In genomic region chr18:78693429-78693828, GRCh38 we compare ENCODE assay signal across 27 cellular contexts.
DNase-seq lines count a peak whose midpoint lies in the region; ATAC-seq, FAIRE-seq and TF ChIP-seq lines count a peak whose summit lies in the region.
"Had no signal": no experiment of that assay in that cellular context is flagged by ENCODE, and none has a peak within 500 bp of the region (broad histone marks: within the 10 kb centered on the region; RNA-seq: fewer than 3 reads in every experiment).

No MANE protein-coding gene starts in this region.

- dilution Hi-C loops in IMR-90 (cut with HindIII; ENCODE audit: low sequenced_read_pairs, unreplicated experiment): no loop called here

- H3K14ac ChIP-seq in IMR-90 (replicated peaks; ENCODE audit: low read depth, low read length): no peak overlapping the region

- no peak overlapping the region for H2BK15ac ChIP-seq in IMR-90 (ENCODE audit: low read depth, low read length)

- no peak overlapping the region for H2BK20ac ChIP-seq in IMR-90 (ENCODE audit: low read depth, low read length)

- no peak overlapping the region for H2AK9ac ChIP-seq in IMR-90 (replicated peaks; ENCODE audit: low read depth, low read length, poor library complexity)

- H3K27me3 Mint-ChIP-seq in mesothelial cell of epicardium (ENCODE audit: low read depth): peaks cover 19% of the 10 kb centered on the region
- H3K27me3 Mint-ChIP-seq: CD4-positive, CD25-positive, alpha-beta regulatory T cell had no signal

- H4K91ac ChIP-seq in IMR-90 (ENCODE audit: insufficient read depth, low read depth, low read length): no peak overlapping the region

- H3K27me3 ChIP-seq in IMR-90 (ENCODE audit: control insufficient read depth, insufficient read depth, low read length) (no peaks in the 10 kb centered on the region), stomach (peaks cover 0 to 19% (median 0%) of the 10 kb centered on the region in 3 donors), HepG2 (ENCODE audit: control insufficient read depth in 1 of 2, insufficient read depth in 2 of 2, low read length in 2 of 2) (peaks cover 5 to 32% of the 10 kb centered on the region in 2 experiments; a peak in 4 of 5 replicates)
- H3K27me3 ChIP-seq: BE2C, BLaER1 had no signal

- H3K9me3 ChIP-seq in IMR-90 (ENCODE audit: control insufficient read depth, insufficient read depth, low read length) (peaks cover 36% of the 10 kb centered on the region), stomach (no peaks in the 10 kb centered on the region), HepG2 (ENCODE audit: low read length) (no peaks in the 10 kb centered on the region)
- H3K9me3 ChIP-seq: BE2C, BLaER1 had no signal

- no TSS peak for BruUV-seq in IMR-90 (replicated peaks; lab: Mats Ljungman, UMichigan)
- BruUV-seq in HepG2 (replicated peaks; lab: Mats Ljungman, UMichigan): no TSS peak

- TF ChIP-seq RAD21 in IMR-90 (IDR thresholded peaks at IDR 0.05; ENCODE audit: low read length) (no peak), HepG2 (CRISPR knock-in tag; IDR thresholded peaks at IDR 0.05) (no peak)

- H4K8ac ChIP-seq in IMR-90 (ENCODE audit: low read depth in 2 of 2, low read length in 2 of 2): no peak overlapping the region

- no peaks in the 10 kb centered on the region for H4K20me1 ChIP-seq in IMR-90 (ENCODE audit: insufficient read depth, low read length)
- no peaks in the 10 kb centered on the region for H4K20me1 ChIP-seq in HepG2 (ENCODE audit: insufficient read depth, low read length)
- H4K20me1 ChIP-seq: BLaER1 had no signal

- H3K79me1 ChIP-seq in IMR-90 (ENCODE audit: low read depth in 1 of 2, low read length in 2 of 2): no peaks in the 10 kb centered on the region

- no peaks in the 10 kb centered on the region for H3K9me1 ChIP-seq in IMR-90 (ENCODE audit: insufficient read depth, low read length)

- H3K56ac ChIP-seq in IMR-90 (ENCODE audit: extremely low read depth, insufficient read depth, low read length): no peak overlapping the region

- intact Hi-C loops in IMR-90 (cut with micrococcal nuclease) (no loop called here), stomach (cut with DNase I; ENCODE audit: low total_unique reads) (no loop called here), HepG2 (cut with micrococcal nuclease; ENCODE audit: unreplicated experiment) (no loop called here)

- H3K4ac ChIP-seq in IMR-90 (ENCODE audit: low read depth, low read length): no peak overlapping the region

- H3K4me2 ChIP-seq in IMR-90 (ENCODE audit: low read depth, low read length) (no peak overlapping the region), HepG2 (ENCODE audit: low read depth, low read length) (no peak overlapping the region)
- H3K4me2 ChIP-seq: BLaER1 had no signal

- TF ChIP-seq CTCF in IMR-90 (conservative IDR thresholded peaks at IDR 0.05; ENCODE audit: low read depth, low read length) (no peak), stomach (IDR thresholded peaks at IDR 0.05) (no peak), HepG2 (CRISPR knock-in tag; IDR thresholded peaks at IDR 0.05) (no peak), mesothelial cell of epicardium (IDR thresholded peaks at IDR 0.05; ENCODE audit: unreplicated experiment) (no peak)

- DNase-seq in IMR-90: no peak
- peak; percentile 41 for DNase-seq in mesenteric fat pad (ENCODE audit: low spot score)
- DNase-seq in stomach: peak; percentile 14
- DNase-seq in HepG2 (ENCODE audit: low spot score): no peak
- DNase-seq in mesothelial cell of epicardium (ENCODE audit: low spot score in 2 of 2, unreplicated experiment in 2 of 2): no peak
- DNase-seq: 8988T; ACHN; BE2C; C1 segment of cervical spinal cord; CD4-positive, alpha-beta memory T cell; CD4-positive, CD25-positive, alpha-beta regulatory T cell; CD8-positive, alpha-beta memory T cell; COR-L47; DMS 273 treated with DMSO at 0.1 percent for 48 hours; DMS153; DMS53; DMS79; DND-41; EL; GDM1 had no signal

- no peak overlapping the region for H4K5ac ChIP-seq in IMR-90 (ENCODE audit: low read depth, low read length)

- no peak overlapping the region for H2BK120ac ChIP-seq in IMR-90 (ENCODE audit: low read depth, low read length)

- TF ChIP-seq EP300 in stomach (IDR thresholded peaks at IDR 0.05) (no peak), HepG2 (IDR thresholded peaks at IDR 0.05; ENCODE audit: low read depth in 2 of 2, low read length in 2 of 2) (no peak), HepG2 (CRISPR knock-in tag; IDR thresholded peaks at IDR 0.05; ENCODE audit: borderline replicate concordance) (no peak)

- peak overlapping the region; percentile 32 for H2AFZ ChIP-seq in IMR-90 (replicated peaks; ENCODE audit: low read length, poor library complexity)
- H2AFZ ChIP-seq in HepG2 (ENCODE audit: low read length): no peak overlapping the region

- H2AK5ac ChIP-seq in IMR-90 (ENCODE audit: low read depth, low read length): no peak overlapping the region

- H3K27ac Mint-ChIP-seq in mesothelial cell of epicardium: no peak overlapping the region
- H3K27ac Mint-ChIP-seq: CD14-positive monocyte; CD4-positive, alpha-beta memory T cell; CD4-positive, CD25-positive, alpha-beta regulatory T cell; CD8-positive, alpha-beta memory T cell had no signal

- no peak overlapping the region for H3K18ac ChIP-seq in IMR-90 (ENCODE audit: low read depth, low read length)

- H3K23ac ChIP-seq in IMR-90 (ENCODE audit: low read depth, low read length): no peak overlapping the region

- no peaks in the 10 kb centered on the region for H3K9me3 Mint-ChIP-seq in mesothelial cell of epicardium
- H3K9me3 Mint-ChIP-seq: CD4-positive, alpha-beta memory T cell had no signal

- H3K27ac ChIP-seq in IMR-90 (ENCODE audit: insufficient read depth, low read length): no peak overlapping the region
- H3K27ac ChIP-seq in stomach: no peak overlapping the region
- no peak overlapping the region for H3K27ac ChIP-seq in HepG2 (ENCODE audit: extremely low read length, insufficient read depth, low read length)
- H3K27ac ChIP-seq: BLaER1 had no signal

- WGBS in IMR-90 (ENCODE audit: extremely low coverage in 2 of 2, insufficient read length in 1 of 2), 2 experiments: 76% methylated on average over 3 of the region's 7 CpGs; no CpG with 5 or more reads in 1 of the 2 experiments
- WGBS in stomach, 5 donors: 71 to 93% (median 90%) methylated on average over 7 of the region's 7 CpGs
- 47% methylated on average over 6 of the region's 7 CpGs for WGBS in HepG2 (ENCODE audit: low lambda C conversion rate)

- no peak overlapping the region for H3K9ac ChIP-seq in IMR-90 (ENCODE audit: low read depth, low read length)
- no peak overlapping the region for H3K9ac ChIP-seq in HepG2 (ENCODE audit: insufficient read depth, low read depth, low read length)
- H3K9ac ChIP-seq: BLaER1 had no signal

- no peak for TF ChIP-seq POLR2A in IMR-90 (IDR thresholded peaks at IDR 0.05; ENCODE audit: low read depth, low read length)
- TF ChIP-seq POLR2A in stomach (IDR thresholded peaks at IDR 0.05): no peak
- TF ChIP-seq POLR2A in HepG2 (IDR thresholded peaks at IDR 0.05; ENCODE audit: insufficient read depth in 1 of 2, low read depth in 2 of 2, low read length in 2 of 2): no peak

- H3K36me3 ChIP-seq in IMR-90 (ENCODE audit: control insufficient read depth, insufficient read depth, low read length) (no peaks in the 10 kb centered on the region), stomach (no peaks in the 10 kb centered on the region), HepG2 (replicated peaks in 1 of 2; ENCODE audit: control insufficient read depth in 1 of 2, insufficient read depth in 2 of 2, low read length in 2 of 2) (no peaks in the 10 kb centered on the region)
- H3K36me3 ChIP-seq: BE2C, BLaER1 had no signal

- POLR2A ChIA-PET in IMR-90 (lab: Charles Lee; ENCODE audit: unreplicated experiment): no interaction called here
- POLR2A ChIA-PET in HepG2 (lab: Yijun Ruan, JAX): no interaction called here

- ATAC-seq in IMR-90 (ENCODE audit: low read depth) (no peak), HG03108 (IDR thresholded peaks at IDR 0.05; ENCODE audit: unreplicated experiment) (no peak), HepG2 (no peak)
- ATAC-seq: GM12878 had no signal

- CTCF ChIA-PET in IMR-90 (lab: Yijun Ruan, JAX): no interaction called here
- CTCF ChIA-PET in HepG2 (lab: Yijun Ruan, JAX; ENCODE audit: low intra/inter-chr PET ratio, low total read pairs): no interaction called here

- H3K4me3 ChIP-seq in IMR-90 (ENCODE audit: insufficient read depth, low read depth, low read length) (no peak overlapping the region), stomach (no peak overlapping the region), HepG2 (replicated peaks in 1 of 3; ENCODE audit: insufficient read depth in 1 of 3, low read depth in 2 of 3, low read length in 3 of 3) (no peak overlapping the region)
- H3K4me3 ChIP-seq: BLaER1, GM12878 had no signal

- in situ Hi-C loops in IMR-90 (cut with MboI; ENCODE audit: low sequenced_read_pairs): no loop called here
- in situ Hi-C loops in HepG2 (cut with HindIII; ENCODE audit: extremely low pct_ligation_motif_present, low pct_unique_long_range_greater_than_20kb): no loop called here

- no peaks in the 10 kb centered on the region for H3K79me2 ChIP-seq in HepG2 (ENCODE audit: insufficient read depth, low read length)

- no peak overlapping the region for H3K4me3 Mint-ChIP-seq in mesothelial cell of epicardium
- H3K4me3 Mint-ChIP-seq: CD14-positive monocyte; CD4-positive, alpha-beta memory T cell; CD4-positive, CD25-positive, alpha-beta regulatory T cell; CD8-positive, alpha-beta memory T cell had no signal

- no peaks in the 10 kb centered on the region for H3K4me1 ChIP-seq in IMR-90 (ENCODE audit: control insufficient read depth, insufficient read depth, low read length)
- no peaks in the 10 kb centered on the region for H3K4me1 ChIP-seq in stomach
- no peaks in the 10 kb centered on the region for H3K4me1 ChIP-seq in HepG2 (ENCODE audit: insufficient read depth, low read length)
- H3K4me1 ChIP-seq: BE2C, BLaER1 had no signal

- no peak overlapping the region for H2BK5ac ChIP-seq in IMR-90 (ENCODE audit: low read depth, low read length, poor library complexity, severe bottlenecking)

- FAIRE-seq in HepG2 (lab: Jason Lieb, UNC): no peak
- FAIRE-seq: A204.1, GM12878, GM12892, GM18507 had no signal

- H3K36me3 Mint-ChIP-seq in mesothelial cell of epicardium: no peaks in the 10 kb centered on the region
- H3K36me3 Mint-ChIP-seq: CD14-positive monocyte; CD4-positive, alpha-beta memory T cell; CD4-positive, CD25-positive, alpha-beta regulatory T cell; CD8-positive, alpha-beta memory T cell had no signal

- H3K4me1 Mint-ChIP-seq in mesothelial cell of epicardium: no peaks in the 10 kb centered on the region
- H3K4me1 Mint-ChIP-seq: CD14-positive monocyte; CD4-positive, alpha-beta memory T cell; CD4-positive, CD25-positive, alpha-beta regulatory T cell; CD8-positive, alpha-beta memory T cell had no signal

TF ChIP-seq in IMR-90, 13 proteins besides CTCF, POLR2A, EP300 and RAD21 (continues in another document):
- TF ChIP-seq NFE2L2 (IDR thresholded peaks at IDR 0.05; ENCODE audit: low read depth, low read length): no peak
- no peak for TF ChIP-seq BHLHE40 (IDR thresholded peaks at IDR 0.05; ENCODE audit: low read depth, low read length)
- TF ChIP-seq CHD1 (IDR thresholded peaks at IDR 0.05; ENCODE audit: low read depth, low read length): no peak
- no peak for TF ChIP-seq RFX5 (IDR thresholded peaks at IDR 0.05; ENCODE audit: low read depth, low read length)

TF ChIP-seq in HepG2, 621 proteins besides CTCF, POLR2A, EP300 and RAD21 (continues in another document):
- TF ChIP-seq ZNF431 (CRISPR knock-in tag; IDR thresholded peaks at IDR 0.05; ENCODE audit: borderline replicate concordance, low read depth) (no peak), REL (CRISPR knock-in tag; conservative IDR thresholded peaks at IDR 0.05) (no peak), SP140L (CRISPR knock-in tag; IDR thresholded peaks at IDR 0.05; ENCODE audit: borderline replicate concordance) (no peak)

Comparison
In these comparisons a context has a peak if more than half of its experiments do, and no peak if none do; other contexts are left out.
1. DNase-seq: peak in mesenteric fat pad (single experiment) and stomach (single experiment); none in IMR-90 (single experiment), HepG2 (single experiment) and mesothelial cell of epicardium (0 of 2).